13 cellular contexts compared by ENCODE assay signal in the genomic region with DNA sequence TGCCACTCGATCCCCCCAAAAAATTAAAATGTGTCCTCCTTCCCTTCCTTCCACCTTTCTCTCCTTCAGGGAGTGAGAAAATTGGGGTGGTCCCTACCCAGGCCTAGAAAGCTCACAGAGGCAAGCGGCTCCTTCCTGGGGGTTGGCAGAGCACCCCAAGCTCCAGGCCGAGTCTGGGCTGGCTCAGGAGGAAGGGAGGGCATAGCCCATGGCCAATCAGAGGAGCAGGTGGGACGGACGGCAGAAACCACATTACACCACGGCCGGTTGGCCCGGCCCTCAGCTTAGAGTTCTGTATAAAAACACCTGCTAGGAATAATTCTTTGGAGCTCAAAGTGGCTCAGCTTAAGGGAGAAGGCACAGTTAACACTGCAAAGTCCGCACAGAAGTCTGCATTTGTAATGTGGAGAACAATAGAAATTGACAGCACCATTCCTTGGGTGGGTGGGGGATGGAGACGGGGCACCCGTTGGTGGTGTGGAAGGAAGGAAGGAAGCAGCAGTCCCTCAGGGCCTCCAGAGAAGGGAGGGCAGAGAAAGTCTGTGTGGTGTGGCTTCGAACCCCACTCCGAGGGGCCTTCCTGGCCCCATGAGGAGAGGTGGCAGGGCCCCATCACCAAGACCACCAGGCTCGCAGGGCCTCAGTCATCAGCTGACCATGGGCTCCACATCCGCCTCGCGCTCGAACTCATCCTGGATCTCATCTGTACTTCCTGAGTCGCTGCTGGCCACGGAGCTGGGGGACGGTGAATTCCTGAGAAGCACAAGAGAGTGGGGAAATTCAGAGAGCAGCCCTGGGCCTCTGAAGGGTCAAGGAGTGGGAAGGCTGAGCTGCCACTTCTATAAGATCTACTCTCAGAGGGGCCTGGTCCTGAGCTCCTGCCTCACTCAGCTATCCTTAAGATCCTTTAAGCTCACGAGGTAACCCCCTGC. TPM values are rescaled to one million over a fixed set of nuclear protein-coding genes. Genes with fewer than 3 reads are reported as not detected.
DNase-seq lines count a peak whose midpoint lies in the region; ATAC-seq and TF ChIP-seq lines count a peak whose summit lies in the region.
"Had no signal": no experiment of that assay in that cellular context is flagged by ENCODE, and none has a peak within 500 bp of the region (broad histone marks: within the 10 kb centered on the region; RNA-seq: fewer than 3 reads in every experiment).

No MANE protein-coding gene starts in this region.

- no peak overlapping the region for H2BK12ac ChIP-seq in mesenchymal stem cell (ENCODE audit: low read length in 2 of 2)

- H3K4me1 ChIP-seq in ascending aorta (peaks cover 10 to 23% of the 10 kb centered on the region in 2 donors), mesenchymal stem cell (ENCODE audit: control insufficient read depth, insufficient read depth, low read depth, low read length) (peaks cover under 1% of the 10 kb centered on the region), upper lobe of left lung (peaks cover 27 to 34% (median 32%) of the 10 kb centered on the region in 4 donors)

- no peak overlapping the region for H4K8ac ChIP-seq in mesenchymal stem cell (ENCODE audit: low read length)

- H4K91ac ChIP-seq in mesenchymal stem cell (ENCODE audit: low read length): peak overlapping the region; percentile 63

- no peak overlapping the region for H3K4me2 ChIP-seq in mesenchymal stem cell (ENCODE audit: low read length, poor library complexity, severe bottlenecking)
- H3K4me2 ChIP-seq: A549 had no signal

- no peaks in the 10 kb centered on the region for H3K27me3 ChIP-seq in ascending aorta
- H3K27me3 ChIP-seq in mesenchymal stem cell (ENCODE audit: control insufficient read depth in 1 of 2, insufficient read depth in 1 of 2, low read length in 2 of 2): no peaks in the 10 kb centered on the region
- no peaks in the 10 kb centered on the region for H3K27me3 ChIP-seq in upper lobe of left lung

- H3K9me3 ChIP-seq in ascending aorta (no peaks in the 10 kb centered on the region), mesenchymal stem cell (ENCODE audit: control insufficient read depth, low read length) (no peaks in the 10 kb centered on the region), upper lobe of left lung (no peaks in the 10 kb centered on the region)
- H3K9me3 ChIP-seq: A549 had no signal

- no peak for TF ChIP-seq CTCF in activated CD8-positive, alpha-beta T cell treated with anti-CD3 and anti-CD28 coated beads for 36 hours (IDR thresholded peaks at IDR 0.05)
- no peak for TF ChIP-seq CTCF in ascending aorta (IDR thresholded peaks at IDR 0.05)
- no peak for TF ChIP-seq CTCF in upper lobe of left lung (IDR thresholded peaks at IDR 0.05)

- H3K27me3 Mint-ChIP-seq in activated CD8-positive, alpha-beta T cell treated with anti-CD3 and anti-CD28 coated beads for 36 hours: no peaks in the 10 kb centered on the region
- no peaks in the 10 kb centered on the region for H3K27me3 Mint-ChIP-seq in activated CD8-positive, alpha-beta T cell treated with anti-CD3 and anti-CD28 coated beads, Interleukin-2, amount 10 ng/mL, durations not matched to agents 7 days and 5 days (ENCODE audit: low read depth)

- DNase-seq in activated CD8-positive, alpha-beta T cell treated with anti-CD3 and anti-CD28 coated beads for 36 hours: no peak
- no peak for DNase-seq in activated CD8-positive, alpha-beta T cell treated with anti-CD3 and anti-CD28 coated beads, Interleukin-2, amount 10 ng/mL, durations not matched to agents 7 days and 5 days
- DNase-seq in ascending aorta (ENCODE audit: low spot score in 2 of 2) (no peak), mesenchymal stem cell (no peak), upper lobe of left lung (peak in 1 of 2 donors; percentile 35), DMS53 treated with DMSO at 0.1 percent for 48 hours (lab: John Stamatoyannopoulos, UW; ENCODE audit: unreplicated experiment) (no peak), DMS79 treated with DMSO at 0.1 percent for 48 hours (lab: John Stamatoyannopoulos, UW) (no peak)
- no peak for DNase-seq in stimulated activated CD4-positive, alpha-beta T cell treated with anti-CD3 and anti-CD28 coated beads, Interleukin-1b, Interleukin-23, amount 100 ng/mL, for 48 hours
- DNase-seq: activated T-cell treated with anti-CD3 and anti-CD28 coated beads, Interleukin-2, amount 50 U/mL, for 72 hours; KBM-7; SHP77 treated with DMSO at 0.1 percent for 48 hours had no signal

- H3K18ac ChIP-seq in mesenchymal stem cell (ENCODE audit: low read depth in 1 of 2, low read length in 2 of 2): no peak overlapping the region

- H2AK5ac ChIP-seq in mesenchymal stem cell (ENCODE audit: low read length, severe bottlenecking): no peak overlapping the region

- no peak overlapping the region for H3K14ac ChIP-seq in mesenchymal stem cell (ENCODE audit: low read length in 2 of 2)

- H3K27ac ChIP-seq in ascending aorta (peak overlapping the region; percentile 55 to 73), mesenchymal stem cell (ENCODE audit: low read length, poor library complexity, severe bottlenecking) (no peak overlapping the region), upper lobe of left lung (peak overlapping the region; percentile 61 to 91 (median 76))

- no peak for ATAC-seq in activated CD8-positive, alpha-beta T cell treated with anti-CD3 and anti-CD28 coated beads for 36 hours
- no peak for ATAC-seq in activated CD8-positive, alpha-beta T cell treated with anti-CD3 and anti-CD28 coated beads, Interleukin-2, amount 10 ng/mL, durations not matched to agents 7 days and 5 days
- peak; percentile 23 to 46 for ATAC-seq in upper lobe of left lung (ENCODE audit: low FRiP score in 2 of 2)

- H3K4me3 Mint-ChIP-seq in activated CD8-positive, alpha-beta T cell treated with anti-CD3 and anti-CD28 coated beads for 36 hours: no peak overlapping the region
- H3K4me3 Mint-ChIP-seq in activated CD8-positive, alpha-beta T cell treated with anti-CD3 and anti-CD28 coated beads, Interleukin-2, amount 10 ng/mL, durations not matched to agents 7 days and 5 days: no peak overlapping the region
- H3K4me3 Mint-ChIP-seq: activated T-cell treated with anti-CD3 and anti-CD28 coated beads, Interleukin-2, amount 50 U/mL, for 72 hours had no signal

- TF ChIP-seq EP300 in upper lobe of left lung (IDR thresholded peaks at IDR 0.05): no peak

- no peak overlapping the region for H3K4ac ChIP-seq in mesenchymal stem cell (ENCODE audit: low read depth in 1 of 2, low read length in 2 of 2)

- no peak overlapping the region for H2BK120ac ChIP-seq in mesenchymal stem cell (ENCODE audit: low read depth, low read length)

- CTCF ChIA-PET in activated CD8-positive, alpha-beta T cell treated with anti-CD3 and anti-CD28 coated beads for 36 hours (lab: Charles Lee): interaction anchor here (0.7 to 4.7 kb wide), 35 partner anchors 8 to 342 kb away, joined by 3 to 33 read pairs (median 6); partner anchors contain the start of gene IFFO2
- CTCF ChIA-PET in activated CD8-positive, alpha-beta T cell treated with anti-CD3 and anti-CD28 coated beads, Interleukin-2, amount 10 ng/mL, durations not matched to agents 7 days and 5 days (lab: Charles Lee): interaction anchor here (0.7 to 6.5 kb wide), 31 partner anchors 8 to 298 kb away, joined by 3 to 54 read pairs (median 6); partner anchors contain the start of gene IFFO2

- peaks cover 27% of the 10 kb centered on the region for H3K4me1 Mint-ChIP-seq in activated CD8-positive, alpha-beta T cell treated with anti-CD3 and anti-CD28 coated beads for 36 hours (ENCODE audit: low read depth)
- H3K4me1 Mint-ChIP-seq in activated CD8-positive, alpha-beta T cell treated with anti-CD3 and anti-CD28 coated beads, Interleukin-2, amount 10 ng/mL, durations not matched to agents 7 days and 5 days (ENCODE audit: low read depth): peaks cover 12% of the 10 kb centered on the region

- no peak for TF ChIP-seq POLR2A in upper lobe of left lung (IDR thresholded peaks at IDR 0.05)

- H3K9ac ChIP-seq in mesenchymal stem cell (ENCODE audit: low read length): peak overlapping the region; percentile 20

- H3K4me3 ChIP-seq in ascending aorta: no peak overlapping the region
- H3K4me3 ChIP-seq in mesenchymal stem cell (ENCODE audit: insufficient read depth in 1 of 2, low read depth in 1 of 2, low read length in 2 of 2): no peak overlapping the region
- H3K4me3 ChIP-seq in upper lobe of left lung: no peak overlapping the region
- H3K4me3 ChIP-seq: A549 had no signal

- peaks cover 41 to 49% of the 10 kb centered on the region in 2 donors for H3K36me3 ChIP-seq in ascending aorta
- H3K36me3 ChIP-seq in mesenchymal stem cell (ENCODE audit: control insufficient read depth in 1 of 2, insufficient read depth in 2 of 2, low read depth in 1 of 2, low read length in 2 of 2): peaks cover 46 to 59% of the 10 kb centered on the region in 2 experiments
- peaks cover 2 to 46% (median 23%) of the 10 kb centered on the region in 4 donors for H3K36me3 ChIP-seq in upper lobe of left lung

- intact Hi-C loops in activated CD8-positive, alpha-beta T cell treated with anti-CD3 and anti-CD28 coated beads for 36 hours (cut with micrococcal nuclease): loop anchor here (5.0 to 10.0 kb wide), 2 partner anchors 44 to 167 kb away; no protein-coding TSS in a partner anchor
- intact Hi-C loops in ascending aorta (cut with DNase I): loop anchor here (1.0 to 5.0 kb wide), 3 partner anchors 64 to 184 kb away; no protein-coding TSS in a partner anchor

- H2BK15ac ChIP-seq in mesenchymal stem cell (ENCODE audit: low read depth, poor library complexity, severe bottlenecking): no peak overlapping the region

- POLR2A ChIA-PET in activated CD8-positive, alpha-beta T cell treated with anti-CD3 and anti-CD28 coated beads for 36 hours (lab: Charles Lee): interaction anchor here (0.8 to 1.4 kb wide), 6 partner anchors 17 to 222 kb away, joined by 3 to 7 read pairs (median 4); no protein-coding TSS in a partner anchor
- POLR2A ChIA-PET in activated CD8-positive, alpha-beta T cell treated with anti-CD3 and anti-CD28 coated beads, Interleukin-2, amount 10 ng/mL, durations not matched to agents 7 days and 5 days (lab: Charles Lee): interaction anchor here (2.2 kb wide), 1 partner anchor 18 kb away, joined by 8 read pairs; no protein-coding TSS in a partner anchor

- H2AFZ ChIP-seq in mesenchymal stem cell (ENCODE audit: low read depth, low read length): no peak overlapping the region

- no peak overlapping the region for H3K23ac ChIP-seq in mesenchymal stem cell (ENCODE audit: low read length in 2 of 2)

- no peak overlapping the region for H2BK5ac ChIP-seq in mesenchymal stem cell (ENCODE audit: low read depth, low read length, poor library complexity, severe bottlenecking)

- peaks cover 20% of the 10 kb centered on the region for H3K79me1 ChIP-seq in mesenchymal stem cell (replicated peaks; ENCODE audit: low read length, poor library complexity, severe bottlenecking)

- WGBS in mesenchymal stem cell: 87% methylated on average over 22 of the region's 22 CpGs
- WGBS in upper lobe of left lung, 2 donors: 44 to 47% methylated on average over 19 to 22 of the region's 22 CpGs

- peak overlapping the region; percentile 56 for H3K27ac Mint-ChIP-seq in activated CD8-positive, alpha-beta T cell treated with anti-CD3 and anti-CD28 coated beads for 36 hours
- H3K27ac Mint-ChIP-seq in activated CD8-positive, alpha-beta T cell treated with anti-CD3 and anti-CD28 coated beads, Interleukin-2, amount 10 ng/mL, durations not matched to agents 7 days and 5 days: no peak overlapping the region

- H3K9me3 Mint-ChIP-seq in activated CD8-positive, alpha-beta T cell treated with anti-CD3 and anti-CD28 coated beads for 36 hours: peaks cover 7% of the 10 kb centered on the region
- H3K9me3 Mint-ChIP-seq in activated CD8-positive, alpha-beta T cell treated with anti-CD3 and anti-CD28 coated beads, Interleukin-2, amount 10 ng/mL, durations not matched to agents 7 days and 5 days (ENCODE audit: insufficient read depth): no peaks in the 10 kb centered on the region

- peaks cover 43% of the 10 kb centered on the region for H3K36me3 Mint-ChIP-seq in activated CD8-positive, alpha-beta T cell treated with anti-CD3 and anti-CD28 coated beads for 36 hours (ENCODE audit: low read depth)
- H3K36me3 Mint-ChIP-seq in activated CD8-positive, alpha-beta T cell treated with anti-CD3 and anti-CD28 coated beads, Interleukin-2, amount 10 ng/mL, durations not matched to agents 7 days and 5 days (ENCODE audit: low read depth): peaks cover 19% of the 10 kb centered on the region

RNA-seq across cellular contexts. Expression of gene ALDH4A1, which starts 5.8 kb away (rescaled TPM):
- 1 to 10 TPM; 3.9 to 4.3 TPM for total RNA-seq in activated CD8-positive, alpha-beta T cell treated with anti-CD3 and anti-CD28 coated beads for 36 hours
- 1 to 10 TPM; 4.2 to 4.3 TPM for total RNA-seq in activated CD8-positive, alpha-beta T cell treated with anti-CD3 and anti-CD28 coated beads, Interleukin-2, amount 10 ng/mL, durations not matched to agents 7 days and 5 days
- total RNA-seq in ascending aorta (16.6 TPM), upper lobe of left lung (10 to 100 TPM in 5 of 6 donors, 1 to 10 TPM in 1; 5.7 to 13.4 (median 11.5) TPM)
- polyA plus RNA-seq in mesenchymal stem cell (2013, experiment 1 of 2): 7.7 TPM
- 7.8 TPM for polyA plus RNA-seq in mesenchymal stem cell (2013, experiment 2 of 2)

RNA-seq across cellular contexts. Expression of gene IFFO2, which starts 48.3 kb away (rescaled TPM):
- total RNA-seq in activated CD8-positive, alpha-beta T cell treated with anti-CD3 and anti-CD28 coated beads for 36 hours: 10 to 100 TPM; 23.7 to 26.4 TPM
- 1 to 10 TPM; 7.2 to 8.2 TPM for total RNA-seq in activated CD8-positive, alpha-beta T cell treated with anti-CD3 and anti-CD28 coated beads, Interleukin-2, amount 10 ng/mL, durations not matched to agents 7 days and 5 days
- total RNA-seq in ascending aorta (131 TPM), upper lobe of left lung (10 to 100 TPM in 3 of 6 donors, 1 to 10 TPM in 3; 9.2 to 19.3 (median 11.0) TPM)
- polyA plus RNA-seq in mesenchymal stem cell (2013, experiment 1 of 2): 8.7 TPM
- polyA plus RNA-seq in mesenchymal stem cell (2013, experiment 2 of 2): 8.3 TPM

RNA-seq across cellular contexts. Expression of gene TAS1R2, which starts 48.7 kb away (rescaled TPM):
- not detected for total RNA-seq in activated CD8-positive, alpha-beta T cell treated with anti-CD3 and anti-CD28 coated beads for 36 hours
- not detected for total RNA-seq in activated CD8-positive, alpha-beta T cell treated with anti-CD3 and anti-CD28 coated beads, Interleukin-2, amount 10 ng/mL, durations not matched to agents 7 days and 5 days
- total RNA-seq in ascending aorta (not detected), upper lobe of left lung (not detected)
- polyA plus RNA-seq in mesenchymal stem cell (2013, experiment 1 of 2): not detected
- not detected for polyA plus RNA-seq in mesenchymal stem cell (2013, experiment 2 of 2)
- total RNA-seq: activated T-cell treated with anti-CD3 and anti-CD28 coated beads, Interleukin-2, amount 50 U/mL, for 72 hours; mononuclear cell had no signal
- polyA plus RNA-seq: A549 had no signal

Comparison
In these comparisons a context has a peak if more than half of its experiments do, and no peak if none do; other contexts are left out.
1. ATAC-seq: peak in upper lobe of left lung (2 of 2); none in activated CD8-positive, alpha-beta T cell treated with anti-CD3 and anti-CD28 coated beads for 36 hours (single experiment) and activated CD8-positive, alpha-beta T cell treated with anti-CD3 and anti-CD28 coated beads, Interleukin-2, amount 10 ng/mL, durations not matched to agents 7 days and 5 days (single experiment).